ENCODE assay signal across 18 cellular contexts in genomic region chr16:88368994-88369393, GRCh38.
"Had no signal": no experiment of that assay in that cellular context is flagged by ENCODE, and none has a peak within 500 bp of the region (broad histone marks: within the 10 kb centered on the region; RNA-seq: fewer than 3 reads in every experiment).

No MANE protein-coding gene starts in this region.

- H3K27me3 ChIP-seq: hepatocyte, pancreas, sigmoid colon, thyroid gland had no signal

- H3K9me3 Mint-ChIP-seq: memory B cell; natural killer cell; neural crest cell; stimulated activated effector memory CD8-positive, alpha-beta T cell treated with anti-CD3 and anti-CD28 coated beads, Interleukin-12 subunit alpha, Interleukin-12 subunit beta, amount 100 ng/mL, for 72 hours; type B pancreatic cell had no signal

- H3K4me1 Mint-ChIP-seq: natural killer cell; stimulated activated effector memory CD8-positive, alpha-beta T cell treated with anti-CD3 and anti-CD28 coated beads, Interleukin-12 subunit alpha, Interleukin-12 subunit beta, amount 100 ng/mL, for 72 hours had no signal

- H3K4me3 Mint-ChIP-seq: memory B cell; natural killer cell; neural crest cell; stimulated activated effector memory CD8-positive, alpha-beta T cell treated with anti-CD3 and anti-CD28 coated beads, Interleukin-12 subunit alpha, Interleukin-12 subunit beta, amount 100 ng/mL, for 72 hours; type B pancreatic cell had no signal

- H3K9me3 ChIP-seq: neutrophil, pancreas, sigmoid colon, stomach, thyroid gland had no signal

- H3K27ac Mint-ChIP-seq: memory B cell; natural killer cell; progenitor cell of endocrine pancreas; stimulated activated effector memory CD8-positive, alpha-beta T cell treated with anti-CD3 and anti-CD28 coated beads, Interleukin-12 subunit alpha, Interleukin-12 subunit beta, amount 100 ng/mL, for 72 hours; type B pancreatic cell had no signal

- DNase-seq: cortex of kidney; left colon; natural killer cell; stimulated activated CD4-positive, alpha-beta T cell treated with anti-CD3 and anti-CD28 coated beads, Interleukin-2, amount 100 ng/mL, for 24 hours; stimulated activated CD4-positive, alpha-beta T cell treated with anti-CD3 and anti-CD28 coated beads, Interleukin-4, amount 100 ng/mL, for 24 hours; stimulated activated naive CD4-positive, alpha-beta T cell treated with Interleukin-2 at 50 U/mL for 16 hours; stomach; thyroid gland had no signal

- ATAC-seq: left colon; natural killer cell; pancreas; stimulated activated effector memory CD8-positive, alpha-beta T cell treated with anti-CD3 and anti-CD28 coated beads, Interleukin-12 subunit alpha, Interleukin-12 subunit beta, amount 100 ng/mL, for 72 hours had no signal

- H3K4me1 ChIP-seq: pancreas, sigmoid colon, stomach, thyroid gland had no signal

- H3K36me3 Mint-ChIP-seq: memory B cell; natural killer cell; stimulated activated effector memory CD8-positive, alpha-beta T cell treated with anti-CD3 and anti-CD28 coated beads, Interleukin-12 subunit alpha, Interleukin-12 subunit beta, amount 100 ng/mL, for 72 hours; type B pancreatic cell had no signal

- H3K4me3 ChIP-seq: hepatocyte, lung, pancreas, sigmoid colon, stomach, thyroid gland had no signal

- H3K27ac ChIP-seq: hepatocyte, neutrophil, pancreas, sigmoid colon, stomach, thyroid gland had no signal

- H3K27me3 Mint-ChIP-seq: memory B cell had no signal

- H3K36me3 ChIP-seq: neutrophil, pancreas, sigmoid colon, stomach, thyroid gland had no signal
